1 cellular context compared by ENCODE assay signal in genomic region chr6:134183844-134184243, GRCh38.
TF ChIP-seq lines count a peak whose summit lies in the region.

No MANE protein-coding gene starts in this region.

TF ChIP-seq in GM23338, 12 proteins besides CTCF, POLR2A, EP300 and RAD21:
- TF ChIP-seq ZNF462 (CRISPR knock-in tag; IDR thresholded peaks at IDR 0.05) (no peak), ZNF331 (CRISPR knock-in tag; IDR thresholded peaks at IDR 0.05; ENCODE audit: low read depth) (no peak), STAT1 (IDR thresholded peaks at IDR 0.05; ENCODE audit: unreplicated experiment) (no peak), EZH2 (IDR thresholded peaks at IDR 0.05; ENCODE audit: low read depth, unreplicated experiment) (no peak), POLR2AphosphoS5 (IDR thresholded peaks at IDR 0.05; ENCODE audit: low read depth) (no peak), ZNF114 (CRISPR knock-in tag; IDR thresholded peaks at IDR 0.05) (no peak), ETS1 (IDR thresholded peaks at IDR 0.05) (no peak), NANOG (IDR thresholded peaks at IDR 0.05; ENCODE audit: borderline replicate concordance) (no peak), REST (IDR thresholded peaks at IDR 0.05; ENCODE audit: unreplicated experiment) (no peak), JUNB (IDR thresholded peaks at IDR 0.05; ENCODE audit: unreplicated experiment) (no peak), EZH2phosphoT487 (IDR thresholded peaks at IDR 0.05; ENCODE audit: unreplicated experiment) (no peak), CREB1 (CRISPR knock-in tag; IDR thresholded peaks at IDR 0.05; ENCODE audit: low read depth) (no peak)
TF ChIP-seq in GM23338: peak in this region for 0.
